24 cellular contexts compared by ENCODE assay signal in the genomic region with DNA sequence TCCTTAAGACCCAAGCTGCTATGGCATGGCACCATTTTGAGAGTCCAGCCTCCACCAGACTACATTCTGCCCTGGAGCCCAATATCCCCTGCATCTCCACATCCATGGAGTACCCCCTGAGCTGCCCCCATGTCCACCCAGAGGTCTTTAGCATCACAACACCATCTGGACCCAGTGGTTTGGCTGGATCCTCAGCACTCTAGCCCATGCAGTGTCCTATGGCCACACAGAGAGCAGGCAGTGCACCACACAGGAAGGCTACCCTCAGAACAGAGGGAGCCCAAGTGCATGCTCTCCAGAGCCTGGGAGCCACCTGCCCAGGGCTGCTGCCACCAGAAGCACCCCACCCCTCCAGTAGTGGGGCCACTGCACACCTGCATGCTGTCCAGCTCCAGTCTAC.
"Had no signal": no experiment of that assay in that cellular context is flagged by ENCODE, and none has a peak within 500 bp of the region (broad histone marks: within the 10 kb centered on the region; RNA-seq: fewer than 3 reads in every experiment).

No MANE protein-coding gene starts in this region.

- H3K36me3 ChIP-seq: ovary, right lobe of liver, sigmoid colon, stomach, thoracic aorta, thyroid gland, tibial nerve, upper lobe of left lung had no signal

- H3K27me3 ChIP-seq: ovary, right lobe of liver, sigmoid colon, stomach, thyroid gland, tibial nerve, upper lobe of left lung had no signal

- H3K27ac ChIP-seq: ovary, parathyroid adenoma, psoas muscle, right lobe of liver, sigmoid colon, stomach, thoracic aorta, thyroid gland, tibial nerve, upper lobe of left lung had no signal

- H2AFZ ChIP-seq: parathyroid adenoma had no signal

- H3K4me3 ChIP-seq: ovary, psoas muscle, right lobe of liver, sigmoid colon, stomach, thoracic aorta, thyroid gland, tibial nerve, upper lobe of left lung had no signal

- DNase-seq: naive thymus-derived CD8-positive, alpha-beta T cell; nephron progenitor cell; occipital lobe; ovary; psoas muscle; right lobe of liver; sigmoid colon; small intestine; stimulated activated CD4-positive, alpha-beta T cell treated with anti-CD3 and anti-CD28 coated beads, Interleukin-15, amount 100 ng/mL, for 24 hours; stimulated activated CD4-positive, alpha-beta T cell treated with anti-CD3 and anti-CD28 coated beads, Interleukin-2, amount 100 ng/mL, for 24 hours; stimulated activated CD4-positive, alpha-beta T cell treated with anti-CD3 and anti-CD28 coated beads, Interleukin-2, amount 100 ng/mL, for 48 hours; stimulated activated CD4-positive, alpha-beta T cell treated with anti-CD3 and anti-CD28 coated beads, Interleukin-4, amount 100 ng/mL, for 24 hours; stimulated activated naive B cell treated with anti-CD40 and anti-IgM and Interleukin-4, amounts not matched to agents 10 μg/mL and 1 μg/mL and 100 μg/mL, for 72 hours; stimulated activated naive CD4-positive, alpha-beta T cell treated with Interleukin-2 at 50 U/mL for 16 hours; stomach; thyroid gland; trophoblast cell had no signal

- H3K9ac ChIP-seq: parathyroid adenoma had no signal

- H3K79me2 ChIP-seq: parathyroid adenoma had no signal

- H3K4me1 ChIP-seq: parathyroid adenoma, psoas muscle, right lobe of liver, stomach, thyroid gland, tibial nerve, upper lobe of left lung had no signal

- FAIRE-seq: small intestine, urothelium cell line had no signal

- ATAC-seq: naive thymus-derived CD8-positive, alpha-beta T cell; psoas muscle; right cardiac atrium; right lobe of liver; stimulated activated effector memory CD8-positive, alpha-beta T cell treated with anti-CD3 and anti-CD28 coated beads, Interleukin-12 subunit alpha, Interleukin-12 subunit beta, amount 100 ng/mL, for 72 hours; stimulated activated naive B cell treated with anti-CD40 and anti-IgM and Interleukin-4, amounts not matched to agents 10 μg/mL and 1 μg/mL and 100 μg/mL, for 72 hours had no signal

- H3K9me3 ChIP-seq: ovary, psoas muscle, right lobe of liver, stomach, thoracic aorta, thyroid gland, upper lobe of left lung had no signal
